ENCODE assay signal across 16 cellular contexts in genomic region chr4:169663402-169663801, GRCh38. TPM values are rescaled to one million over a fixed set of nuclear protein-coding genes. Genes with fewer than 3 reads are reported as not detected.
DNase-seq lines count a peak whose midpoint lies in the region; ATAC-seq and TF ChIP-seq lines count a peak whose summit lies in the region.
"Had no signal": no experiment of that assay in that cellular context is flagged by ENCODE, and none has a peak within 500 bp of the region (broad histone marks: within the 10 kb centered on the region; RNA-seq: fewer than 3 reads in every experiment).

No MANE protein-coding gene starts in this region.

- H3K27me3 ChIP-seq in heart right ventricle: no peaks in the 10 kb centered on the region
- H3K27me3 ChIP-seq in stomach: no peaks in the 10 kb centered on the region

- 82 to 96% methylated on average over 2 of the region's 2 CpGs for WGBS in heart right ventricle, 2 donors
- WGBS in mesodermal cell (ENCODE audit: insufficient coverage in 2 of 2), 2 experiments: 75 to 100% methylated on average over 1 of the region's 2 CpGs
- WGBS in stomach, 5 donors: 86 to 98% (median 94%) methylated on average over 2 of the region's 2 CpGs

- H3K27ac ChIP-seq in heart right ventricle (peak overlapping the region in 7 of 10 donors; percentile 16 to 84 (median 38)), mesodermal cell (ENCODE audit: low read depth, low read length, severe bottlenecking) (peak overlapping the region; percentile 74), stomach (peak overlapping the region in 4 of 5 donors; percentile 0 to 65 (median 50))
- H3K27ac ChIP-seq: A549 had no signal

- H3K9me3 ChIP-seq in heart right ventricle: peaks cover 0 to 12% (median 7%) of the 10 kb centered on the region in 11 donors
- H3K9me3 ChIP-seq in mesodermal cell (ENCODE audit: control insufficient read depth, low read length): peaks cover 6% of the 10 kb centered on the region
- H3K9me3 ChIP-seq in stomach: no peaks in the 10 kb centered on the region
- H3K9me3 ChIP-seq: A549 had no signal

- H3K4me1 ChIP-seq in heart right ventricle (peaks cover 0 to 67% (median 45%) of the 10 kb centered on the region in 9 donors), mesodermal cell (ENCODE audit: control insufficient read depth, insufficient read depth, low read length, poor library complexity, severe bottlenecking) (peaks cover 10% of the 10 kb centered on the region), stomach (peaks cover 13 to 74% (median 44%) of the 10 kb centered on the region in 4 donors)

- peaks cover 23% of the 10 kb centered on the region for H3K4me1 Mint-ChIP-seq in WTC11

- TF ChIP-seq CTCF in heart right ventricle (IDR thresholded peaks at IDR 0.05) (no peak), WTC11 (IDR thresholded peaks at IDR 0.05) (no peak), stomach (IDR thresholded peaks at IDR 0.05) (no peak)

- CTCF ChIA-PET in WTC11 (lab: Charles Lee): no interaction called here

- intact Hi-C loops in heart right ventricle (cut with DNase I): loop anchor here in 4 of 10 donors (2.0 to 10.0 kb wide), 4 partner anchors 15 to 49 kb away; partner anchors contain the start of genes CLCN3 (in 1 of the 4) and NEK1 (in 1 of the 4)
- intact Hi-C loops in left cardiac atrium (cut with DNase I): no loop called here
- intact Hi-C loops in stomach (cut with DNase I; ENCODE audit: low total_unique reads): no loop called here

- TF ChIP-seq EP300 in stomach (IDR thresholded peaks at IDR 0.05): no peak

- H3K27me3 Mint-ChIP-seq in WTC11 (ENCODE audit: low read depth): no peaks in the 10 kb centered on the region

- ATAC-seq in heart right ventricle: no peak
- no peak for ATAC-seq in left cardiac atrium
- ATAC-seq in WTC11: no peak
- ATAC-seq in GM18520 (IDR thresholded peaks at IDR 0.05; ENCODE audit: unreplicated experiment): no peak
- ATAC-seq in activated naive CD4-positive, alpha-beta T cell treated with anti-CD3 and anti-CD28 coated beads, Interleukin-2, amount 50 U/mL, for 72 hours: no peak
- ATAC-seq: A549 had no signal

- POLR2A ChIA-PET in WTC11 (lab: Charles Lee): no interaction called here

- H3K9me3 Mint-ChIP-seq in WTC11: peaks cover 22% of the 10 kb centered on the region
- H3K9me3 Mint-ChIP-seq in activated naive CD4-positive, alpha-beta T cell treated with anti-CD3 and anti-CD28 coated beads, Interleukin-2, amount 50 U/mL, for 72 hours: no peaks in the 10 kb centered on the region

- H3K4me3 Mint-ChIP-seq in WTC11: no peak overlapping the region

- DNase-seq in heart right ventricle: no peak
- DNase-seq in left cardiac atrium: no peak
- no peak for DNase-seq in WTC11 (ENCODE audit: low spot score)
- no peak for DNase-seq in stomach
- no peak for DNase-seq in activated naive CD4-positive, alpha-beta T cell treated with anti-CD3 and anti-CD28 coated beads, Interleukin-2, amount 50 U/mL, for 72 hours (ENCODE audit: low spot score in 2 of 2)
- no peak for DNase-seq in hippocampal formation (lab: John Stamatoyannopoulos, UW)
- DNase-seq: AML-193, DMS79 treated with DMSO at 0.1 percent for 48 hours, GDM1, NCI-H1436 treated with DMSO at 0.1 percent for 48 hours, NCI-H2081, NCI-H524 had no signal

- H3K36me3 Mint-ChIP-seq in WTC11: peaks cover 29% of the 10 kb centered on the region
- peaks cover 8 to 28% of the 10 kb centered on the region in 2 donors for H3K36me3 Mint-ChIP-seq in activated naive CD4-positive, alpha-beta T cell treated with anti-CD3 and anti-CD28 coated beads, Interleukin-2, amount 50 U/mL, for 72 hours

- no peak for TF ChIP-seq POLR2A in stomach (IDR thresholded peaks at IDR 0.05)

- H3K36me3 ChIP-seq in heart right ventricle (peaks cover 0 to 11% (median 0%) of the 10 kb centered on the region in 9 donors), mesodermal cell (ENCODE audit: control insufficient read depth, insufficient read depth, low read length) (peaks cover 9% of the 10 kb centered on the region), stomach (peaks cover 0 to 4% (median 0%) of the 10 kb centered on the region in 4 donors)

- H3K4me3 ChIP-seq in heart right ventricle (peak overlapping the region in 1 of 10 donors; percentile 58), mesodermal cell (ENCODE audit: extremely low read depth, insufficient read depth, low read length, poor library complexity, severe bottlenecking) (no peak overlapping the region), stomach (no peak overlapping the region)
- H3K4me3 ChIP-seq: A549, HAP-1 had no signal

- no peak overlapping the region for H3K27ac Mint-ChIP-seq in WTC11
- no peak overlapping the region for H3K27ac Mint-ChIP-seq in activated naive CD4-positive, alpha-beta T cell treated with anti-CD3 and anti-CD28 coated beads, Interleukin-2, amount 50 U/mL, for 72 hours

TF ChIP-seq in WTC11, 78 proteins besides CTCF, POLR2A, EP300 and RAD21:
- TF ChIP-seq ZNF121 (CRISPR knock-in tag; IDR thresholded peaks at IDR 0.05) (0 out of 2 replicates have a peak, but pooled peaks have one; percentile 24), RELA (CRISPR knock-in tag; IDR thresholded peaks at IDR 0.05; ENCODE audit: borderline replicate concordance) (no peak)

RNA-seq across cellular contexts. Expression of gene CLCN3, which starts 43.0 kb away (rescaled TPM):
- total RNA-seq in heart right ventricle (10 to 100 TPM; 53.4 to 94.9 (median 65.2) TPM), left cardiac atrium (10 to 100 TPM; 38.7 to 42.5 TPM), WTC11 (2021) (29.1 to 30.3 TPM (median 30.0 TPM) in 3 replicates), stomach (100 to 1,000 TPM in 1 of 5 donors, 10 to 100 TPM in 3, 1 to 10 TPM in 1; 2.3 to 228 (median 34.1) TPM)
- polyA plus RNA-seq in heart right ventricle (10 to 100 TPM; 13.1 to 21.9 TPM), stomach (1 to 10 TPM; 6.5 to 7.3 (median 7.1) TPM)
- 42.8 TPM for polyA plus RNA-seq in mesodermal cell (2013, experiment 1 of 2)
- polyA plus RNA-seq in mesodermal cell (2013, experiment 2 of 2): 38.4 TPM
- 10 to 100 TPM; 22.0 to 23.9 TPM for total RNA-seq in activated naive CD4-positive, alpha-beta T cell treated with anti-CD3 and anti-CD28 coated beads, Interleukin-2, amount 50 U/mL, for 72 hours

RNA-seq across cellular contexts. Expression of gene NEK1, which starts 51.0 kb away (rescaled TPM):
- total RNA-seq in heart right ventricle (10 to 100 TPM; 12.0 to 18.6 (median 15.5) TPM), left cardiac atrium (10 to 100 TPM; 12.4 to 13.3 TPM), WTC11 (2021) (10.3 to 12.8 TPM (median 12.7 TPM) in 3 replicates), stomach (10 to 100 TPM in 2 of 5 donors, 1 to 10 TPM in 3; 1.2 to 28.6 (median 8.0) TPM)
- polyA plus RNA-seq in heart right ventricle (10 to 100 TPM in 1 of 2 donors, 1 to 10 TPM in 1; 3.6 to 10.8 TPM), stomach (1 to 10 TPM; 3.8 to 5.8 (median 5.2) TPM)
- 9.6 TPM for polyA plus RNA-seq in mesodermal cell (2013, experiment 1 of 2)
- polyA plus RNA-seq in mesodermal cell (2013, experiment 2 of 2): 11.7 TPM
- total RNA-seq in activated naive CD4-positive, alpha-beta T cell treated with anti-CD3 and anti-CD28 coated beads, Interleukin-2, amount 50 U/mL, for 72 hours: 10 to 100 TPM in 1 of 2 donors, 1 to 10 TPM in 1; 9.1 to 13.7 TPM
